27 cellular contexts compared by ENCODE assay signal in the genomic region with DNA sequence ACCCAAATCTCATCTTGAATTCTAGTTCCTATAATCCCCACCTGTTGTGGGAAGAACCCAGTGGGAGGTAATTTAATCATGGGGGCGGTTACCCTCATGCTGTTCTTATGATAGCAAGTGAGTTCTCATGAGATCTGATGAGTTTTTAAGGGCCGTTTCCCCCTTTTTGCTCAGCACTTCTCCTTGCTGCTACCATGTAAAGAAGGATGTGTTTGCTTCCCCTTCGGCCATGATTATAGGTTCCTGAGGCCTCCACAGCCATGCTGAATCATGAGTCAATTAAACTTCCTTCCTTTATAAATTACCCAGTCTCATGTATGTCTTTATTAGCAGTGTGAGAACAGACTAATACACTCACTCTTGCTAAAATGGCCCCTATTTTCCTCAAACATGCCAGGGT.
"Had no signal": no experiment of that assay in that cellular context is flagged by ENCODE, and none has a peak within 500 bp of the region (broad histone marks: within the 10 kb centered on the region; RNA-seq: fewer than 3 reads in every experiment).

No MANE protein-coding gene starts in this region.

- H3K36me3 Mint-ChIP-seq: mesothelial cell of epicardium; naive B cell; stimulated activated naive B cell treated with anti-CD40 and anti-IgM and Interleukin-4, amounts not matched to agents 10 μg/mL and 1 μg/mL and 100 μg/mL, for 72 hours had no signal

- H3K27ac Mint-ChIP-seq: mesothelial cell of epicardium; naive B cell; nephron; stimulated activated naive B cell treated with anti-CD40 and anti-IgM and Interleukin-4, amounts not matched to agents 10 μg/mL and 1 μg/mL and 100 μg/mL, for 72 hours had no signal

- H3K27me3 ChIP-seq: pancreas, stomach, testis, thyroid gland, transverse colon, upper lobe of left lung had no signal

- H3K4me3 ChIP-seq: left ventricle myocardium inferior, lung, pancreas, prostate gland, skin epidermis, stomach, testis, thyroid gland, transverse colon, upper lobe of left lung had no signal

- H3K4me1 Mint-ChIP-seq: naive B cell; nephron; stimulated activated naive B cell treated with anti-CD40 and anti-IgM and Interleukin-4, amounts not matched to agents 10 μg/mL and 1 μg/mL and 100 μg/mL, for 72 hours had no signal

- H3K27ac ChIP-seq: left ventricle myocardium inferior, pancreas, prostate gland, skin epidermis, stomach, testis, thyroid gland, transverse colon, upper lobe of left lung had no signal

- H3K27me3 Mint-ChIP-seq: naive B cell; stimulated activated naive B cell treated with anti-CD40 and anti-IgM and Interleukin-4, amounts not matched to agents 10 μg/mL and 1 μg/mL and 100 μg/mL, for 72 hours had no signal

- H3K4me1 ChIP-seq: left ventricle myocardium inferior, pancreas, prostate gland, stomach, testis, thyroid gland, transverse colon, upper lobe of left lung had no signal

- H3K4me3 Mint-ChIP-seq: mesothelial cell of epicardium; naive B cell; nephron; neural crest cell; stimulated activated naive B cell treated with anti-CD40 and anti-IgM and Interleukin-4, amounts not matched to agents 10 μg/mL and 1 μg/mL and 100 μg/mL, for 72 hours had no signal

- H3K36me3 ChIP-seq: left ventricle myocardium inferior, pancreas, prostate gland, stomach, thyroid gland, transverse colon, upper lobe of left lung had no signal

- DNase-seq: islet precursor cell; left ventricle myocardium inferior; mesendoderm; naive B cell; nucleus accumbens; pancreas; posterior cingulate gyrus; retina; right cardiac atrium; stimulated activated CD4-positive, alpha-beta T cell treated with anti-CD3 and anti-CD28 coated beads, Interleukin-12 subunit alpha, Interleukin-12 subunit beta, amount 100 ng/mL, for 4 hours; stimulated activated CD4-positive, alpha-beta T cell treated with anti-CD3 and anti-CD28 coated beads, Interleukin-15, amount 100 ng/mL, for 24 hours; stimulated activated CD4-positive, alpha-beta T cell treated with anti-CD3 and anti-CD28 coated beads, Interleukin-2, amount 100 ng/mL, for 24 hours; stimulated activated CD4-positive, alpha-beta T cell treated with anti-CD3 and anti-CD28 coated beads, Interleukin-4, amount 100 ng/mL, for 1 hour; stimulated activated naive B cell treated with anti-CD40 and anti-IgM and Interleukin-4, amounts not matched to agents 10 μg/mL and 1 μg/mL and 100 μg/mL, for 72 hours; stimulated activated naive CD8-positive, alpha-beta T cell treated with anti-CD3 and anti-CD28 coated beads, Interleukin-15, Interleukin-2, amounts not matched to agents 100 U/mL and 50 U/mL, for 24 hours; stomach; testis; thyroid gland; transverse colon; upper lobe of left lung had no signal

- ATAC-seq: pancreas; right cardiac atrium; sciatic nerve; stimulated activated naive B cell treated with anti-CD40 and anti-IgM and Interleukin-4, amounts not matched to agents 10 μg/mL and 1 μg/mL and 100 μg/mL, for 72 hours; stimulated activated naive CD8-positive, alpha-beta T cell treated with anti-CD3 and anti-CD28 coated beads, Interleukin-15, Interleukin-2, amounts not matched to agents 100 U/mL and 50 U/mL, for 24 hours had no signal

- H3K9me3 ChIP-seq: left ventricle myocardium inferior, pancreas, prostate gland, stomach, testis, thyroid gland, transverse colon, upper lobe of left lung had no signal
